Comparison of ENCODE assay signal across 8 cellular contexts in genomic region chr3:126984391-126985142, GRCh38. TPM values are rescaled to one million over a fixed set of nuclear protein-coding genes. Genes with fewer than 3 reads are reported as not detected.
DNase-seq lines count a peak whose midpoint lies in the region; ATAC-seq, FAIRE-seq and TF ChIP-seq lines count a peak whose summit lies in the region.

No MANE protein-coding gene starts in this region.

- H3K79me2 ChIP-seq in parathyroid adenoma, result peaks cover 25% of the 10 kb centered on the region

- peak overlapping the region; percentile 81 for H3K4me2 ChIP-seq in parathyroid adenoma (ENCODE audit: low read length)

- no peak for FAIRE-seq in D721Med (lab: Jason Lieb, UNC)

- H3K9me3 Mint-ChIP-seq in Caco-2 (ENCODE audit: unreplicated experiment), result no peaks in the 10 kb centered on the region

- H3K4me3 Mint-ChIP-seq in Caco-2 (ENCODE audit: unreplicated experiment), result peak overlapping the region; percentile 61

- peak overlapping the region; percentile 71 for H3K27ac ChIP-seq in Panc1 (ENCODE audit: low read length)
- peak overlapping the region; percentile 97 for H3K27ac ChIP-seq in parathyroid adenoma

- intact Hi-C loops in Caco-2 (cut with micrococcal nuclease; ENCODE audit: unreplicated experiment) (loop anchor here (5.0 kb wide), 1 partner anchor 132 kb away; no protein-coding TSS in a partner anchor), Panc1 (cut with micrococcal nuclease; ENCODE audit: unreplicated experiment) (loop anchor here (5.0 kb wide), 3 partner anchors 232 to 473 kb away; no protein-coding TSS in a partner anchor)

- H3K4me3 ChIP-seq in Caco-2 (ENCODE audit: low read depth, low read length) (peak overlapping the region; percentile 88), Panc1 (ENCODE audit: low read depth in 2 of 2, low read length in 2 of 2) (peak overlapping the region; percentile 51 to 75), epithelial cell of proximal tubule (ENCODE audit: low read depth, low read length) (peak overlapping the region; percentile 67), parathyroid adenoma (ENCODE audit: low read depth, low read length) (peak overlapping the region; percentile 65)

- TF ChIP-seq CTCF in Caco-2 (IDR thresholded peaks at IDR 0.05; ENCODE audit: insufficient read depth in 1 of 2, low read depth in 1 of 2, low read length in 1 of 2, severe bottlenecking in 1 of 2, unreplicated experiment in 1 of 2) (no peak), Panc1 (IDR thresholded peaks at IDR 0.05) (no peak), epithelial cell of proximal tubule (conservative IDR thresholded peaks at IDR 0.05; ENCODE audit: low read depth, low read length) (no peak), parathyroid adenoma (IDR thresholded peaks at IDR 0.05) (no peak), D721Med (IDR thresholded peaks at IDR 0.05; ENCODE audit: insufficient read depth, missing control alignments) (no peak)

- in situ Hi-C loops in Panc1 (cut with HindIII; ENCODE audit: low pct_unique_long_range_greater_than_20kb, low sequenced_read_pairs), result no loop called here

- peaks cover 6% of the 10 kb centered on the region for H3K36me3 Mint-ChIP-seq in Caco-2 (ENCODE audit: insufficient read depth, unreplicated experiment)

- H3K9me3 ChIP-seq in Caco-2, result no peaks in the 10 kb centered on the region
- H3K9me3 ChIP-seq in Panc1 (ENCODE audit: control insufficient read depth, insufficient read depth, low read depth, low read length), result no peaks in the 10 kb centered on the region
- no peaks in the 10 kb centered on the region for H3K9me3 ChIP-seq in parathyroid adenoma (ENCODE audit: control insufficient read depth, low read length)

- peaks cover 16% of the 10 kb centered on the region; the same call in 1 of the 2 replicates for H3K4me1 ChIP-seq in Caco-2
- H3K4me1 ChIP-seq in Panc1 (ENCODE audit: control insufficient read depth, insufficient read depth, low read length), result peaks cover 34% of the 10 kb centered on the region
- peaks cover 42% of the 10 kb centered on the region for H3K4me1 ChIP-seq in parathyroid adenoma

- CTCF ChIA-PET in Caco-2 (lab: Charles Lee) (interaction anchor here (4.1 kb wide), 1 partner anchor 232 kb away, joined by 18 read pairs; no protein-coding TSS in a partner anchor), Panc1 (lab: Charles Lee) (interaction anchor here (0.6 to 1.0 kb wide), 2 partner anchors 307 to 563 kb away, joined by 3 read pairs; no protein-coding TSS in a partner anchor)

- no peaks in the 10 kb centered on the region for H3K27me3 ChIP-seq in Caco-2 (replicated peaks; ENCODE audit: control insufficient read depth, insufficient read depth, low read length)
- no peaks in the 10 kb centered on the region for H3K27me3 ChIP-seq in Panc1 (ENCODE audit: control insufficient read depth, insufficient read depth, low read length)
- H3K27me3 ChIP-seq in parathyroid adenoma (ENCODE audit: control insufficient read depth, insufficient read depth, low read length), result no peaks in the 10 kb centered on the region

- ATAC-seq in Panc1 (no peak), HG02610 (IDR thresholded peaks at IDR 0.05; ENCODE audit: unreplicated experiment) (no peak)

- H3K36me3 ChIP-seq in Caco-2 (ENCODE audit: control insufficient read depth, insufficient read depth, low read length) (no peaks in the 10 kb centered on the region), Panc1 (ENCODE audit: control insufficient read depth, insufficient read depth, low read length) (no peaks in the 10 kb centered on the region), parathyroid adenoma (ENCODE audit: control insufficient read depth, insufficient read depth, low read length) (no peaks in the 10 kb centered on the region)

- peaks cover 7% of the 10 kb centered on the region for H3K4me1 Mint-ChIP-seq in Caco-2 (ENCODE audit: low read depth, unreplicated experiment)

- DNase-seq in Caco-2 (no peak), Panc1 (ENCODE audit: low read depth, low spot score) (no peak), epithelial cell of proximal tubule (ENCODE audit: low read depth) (no peak), D721Med (ENCODE audit: insufficient read length, low spot score) (no peak), SKM-1 treated with dmso at 0.1 percent for 144 hours (lab: John Stamatoyannopoulos, UW; ENCODE audit: unreplicated experiment) (no peak)
- DNase-seq in activated effector memory CD4-positive, alpha-beta T cell treated with Interleukin-2 at 50 U/mL for 16 hours, result no peak

- no peak overlapping the region for H2AFZ ChIP-seq in parathyroid adenoma

- POLR2A ChIA-PET in Caco-2 (lab: Charles Lee) (no interaction called here), Panc1 (lab: Charles Lee) (no interaction called here)

- H3K27me3 Mint-ChIP-seq in Caco-2 (ENCODE audit: insufficient read depth, unreplicated experiment), result no peaks in the 10 kb centered on the region

- H3K9ac ChIP-seq in parathyroid adenoma, result peak overlapping the region; percentile 64

- BruUV-seq in Caco-2 (replicated peaks; lab: Mats Ljungman, UMichigan) (no TSS peak), Panc1 (replicated peaks; lab: Mats Ljungman, UMichigan) (no TSS peak)

- H3K27ac Mint-ChIP-seq in Caco-2 (ENCODE audit: unreplicated experiment), result no peak overlapping the region

RNA-seq across cellular contexts. Expression of gene PLXNA1, which starts 1.7 kb away (rescaled TPM):
- 92.4 and 95.1 TPM in 2 replicates for total RNA-seq in Caco-2 (2022)
- total RNA-seq in Panc1 (2021; ENCODE audit: unreplicated experiment), result 80.6 TPM
- polyA plus RNA-seq in Panc1 (2012; ENCODE audit: insufficient read length), result 128 TPM
- 35.5 and 42.2 TPM in 2 replicates for total RNA-seq in epithelial cell of proximal tubule
